Comparison of ENCODE assay signal across 9 cellular contexts in the genomic region with DNA sequence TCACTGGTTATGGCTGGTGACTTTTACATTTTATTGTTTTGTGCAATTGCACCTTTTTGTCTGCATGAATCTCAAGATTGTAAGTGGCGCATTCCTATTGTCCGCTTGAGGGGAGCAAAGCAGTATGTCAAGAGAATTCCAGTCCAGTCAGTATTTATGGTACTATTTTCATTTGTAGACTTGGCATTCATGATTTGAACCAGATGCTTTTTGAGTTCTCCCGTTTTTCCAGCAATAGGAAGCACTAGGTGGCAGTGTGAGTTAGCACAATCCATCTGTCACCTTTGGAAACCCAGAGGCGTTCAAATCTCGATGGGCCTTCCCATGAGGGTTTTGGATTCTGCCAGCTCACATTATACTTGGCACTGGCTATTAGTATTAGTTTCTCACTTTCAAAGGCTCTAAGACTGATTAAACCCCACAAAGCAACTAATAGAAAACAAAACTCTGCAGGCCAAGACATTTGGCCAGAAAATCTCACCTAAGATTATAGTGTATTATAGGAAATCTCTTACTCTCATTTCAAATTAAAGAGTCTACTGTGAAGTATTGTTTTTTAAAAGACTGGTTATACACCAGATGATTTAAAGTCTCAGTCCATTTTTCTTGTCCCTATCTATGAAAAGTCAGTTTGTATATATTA. TPM values are rescaled to one million over a fixed set of nuclear protein-coding genes. Genes with fewer than 3 reads are reported as not detected.
A peak's percentile ranks its signal among the peaks of the same experiment; 100 is the strongest.
DNase-seq lines count a peak whose midpoint lies in the region; ATAC-seq and TF ChIP-seq lines count a peak whose summit lies in the region.
"Had no signal": no experiment of that assay in that cellular context is flagged by ENCODE, and none has a peak within 500 bp of the region (broad histone marks: within the 10 kb centered on the region; RNA-seq: fewer than 3 reads in every experiment).

No MANE protein-coding gene starts in this region.

- no peak for ATAC-seq in HG03095 (IDR thresholded peaks at IDR 0.05; ENCODE audit: unreplicated experiment)
- no peak for ATAC-seq in GM21360 (IDR thresholded peaks at IDR 0.05; ENCODE audit: unreplicated experiment)

- DNase-seq in BE2C (peak; percentile 50), GM13977 (ENCODE audit: low spot score) (peak; percentile 41), NCI-H2171 (lab: John Stamatoyannopoulos, UW) (peak; percentile 90), astrocyte of the cerebellum (ENCODE audit: low read depth) (peak; percentile 85), hypothalamus (lab: John Stamatoyannopoulos, UW) (peak in 26 of 51 donors; percentile 2 to 76 (median 34)), retinal pigment epithelial cell (ENCODE audit: low read depth) (peak; percentile 68)

- H3K9me3 ChIP-seq in BE2C, result no peaks in the 10 kb centered on the region
- H3K9me3 ChIP-seq: SJSA1 had no signal

- no peak overlapping the region for H3K4me3 ChIP-seq in BE2C (ENCODE audit: low read depth, low read length)
- H3K4me3 ChIP-seq in astrocyte of the cerebellum (ENCODE audit: low read depth, low read length), result peak overlapping the region; percentile 77
- H3K4me3 ChIP-seq in retinal pigment epithelial cell (ENCODE audit: low read length), result peak overlapping the region; percentile 67

- TF ChIP-seq CTCF in BE2C (IDR thresholded peaks at IDR 0.05; ENCODE audit: low read depth, low read length) (peak; percentile 80), GM13977 (IDR thresholded peaks at IDR 0.05; ENCODE audit: extremely low read depth, insufficient read depth, missing control alignments) (peak; percentile 30), astrocyte of the cerebellum (IDR thresholded peaks at IDR 0.05; ENCODE audit: low read depth, low read length, missing control alignments) (peak; percentile 77), retinal pigment epithelial cell (conservative IDR thresholded peaks at IDR 0.05; ENCODE audit: low read depth, low read length) (peak; percentile 77)

- in situ Hi-C loops in GM13977 (cut with MboI; ENCODE audit: low pct_unique_long_range_greater_than_20kb, low sequenced_read_pairs, unreplicated experiment) (no loop called here), astrocyte of the cerebellum (cut with HindIII; ENCODE audit: low sequenced_read_pairs) (no loop called here)

- H3K36me3 ChIP-seq in BE2C, result no peaks in the 10 kb centered on the region

- H3K27me3 ChIP-seq in BE2C, result peaks cover 57% of the 10 kb centered on the region
- H3K27me3 ChIP-seq: SJSA1 had no signal

- no peaks in the 10 kb centered on the region for H3K4me1 ChIP-seq in BE2C

RNA-seq across cellular contexts. Expression of a gene that starts 2.2 kb away (rescaled TPM):
- polyA plus RNA-seq in BE2C (2012; ENCODE audit: insufficient read depth, insufficient read length, low read depth), result not detected

Comparison
In these comparisons a context has a peak if more than half of its experiments do, and no peak if none do; other contexts are left out.
1. DNase-seq: peak in every context shown above with its lines; median percentile 90 in NCI-H2171; 85 in astrocyte of the cerebellum; 68 in retinal pigment epithelial cell; 50 in BE2C; 41 in GM13977; 34 in hypothalamus.
2. CTCF ChIP-seq: peak in every context shown above with its lines; median percentile 80 in BE2C; 77 in astrocyte of the cerebellum; 77 in retinal pigment epithelial cell; 30 in GM13977.